Comparison of ENCODE assay signal across 2 cellular contexts in the genomic region with DNA sequence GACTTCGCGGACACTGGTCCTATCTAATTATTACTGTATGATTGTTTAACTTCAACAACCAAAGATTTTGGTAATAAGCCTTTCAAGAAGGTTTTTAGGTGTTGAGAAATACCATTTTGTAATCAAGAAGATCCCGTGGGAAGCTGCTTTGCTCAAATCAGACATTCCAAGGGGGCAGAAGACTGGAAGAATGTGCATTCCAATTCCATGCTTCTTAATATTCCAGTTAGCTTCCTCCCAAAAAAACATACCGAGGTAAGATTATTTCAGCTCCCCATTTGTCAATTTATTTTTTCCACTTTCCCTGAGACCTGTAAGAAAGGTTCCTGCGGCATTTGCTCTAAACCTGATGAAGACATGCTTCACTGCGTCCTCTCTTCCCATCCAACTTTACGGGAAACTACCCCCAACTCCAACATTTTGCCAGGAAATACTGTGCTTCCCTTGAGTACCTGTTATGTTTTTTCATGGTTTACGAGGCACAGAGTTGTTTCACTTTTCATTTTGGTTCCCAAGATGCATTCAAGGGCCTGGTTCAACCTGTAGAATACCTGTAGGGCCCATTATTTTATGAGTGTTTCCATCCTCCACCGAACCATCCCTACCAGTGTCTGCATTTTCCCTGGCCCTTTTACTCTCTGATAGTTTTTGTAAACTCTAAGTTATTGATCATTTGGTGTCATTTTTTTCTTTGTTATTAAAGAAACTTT.
TF ChIP-seq lines count a peak whose summit lies in the region.

No MANE protein-coding gene starts in this region.

TF ChIP-seq in HepG2, 621 proteins besides CTCF, POLR2A, EP300 and RAD21:
- no peak for TF ChIP-seq ZNF616 (CRISPR knock-in tag; IDR thresholded peaks at IDR 0.05; ENCODE audit: low read depth)
- TF ChIP-seq ZNF292 (CRISPR knock-in tag; IDR thresholded peaks at IDR 0.05; ENCODE audit: borderline replicate concordance, low read depth) = no peak
- no peak for TF ChIP-seq SIX4 (CRISPR knock-in tag; IDR thresholded peaks at IDR 0.05)
- no peak for TF ChIP-seq ATF7 (IDR thresholded peaks at IDR 0.05)
- no peak for TF ChIP-seq ATF7 (CRISPR knock-in tag; IDR thresholded peaks at IDR 0.05)
- no peak for TF ChIP-seq HNRNPLL (IDR thresholded peaks at IDR 0.05; ENCODE audit: low read depth, low read length, poor library complexity, severe bottlenecking)
- TF ChIP-seq PITX1 (CRISPR knock-in tag; IDR thresholded peaks at IDR 0.05) = no peak
- TF ChIP-seq SPEN (CRISPR knock-in tag; IDR thresholded peaks at IDR 0.05; ENCODE audit: low read depth) = no peak
- TF ChIP-seq, protein P1, sequence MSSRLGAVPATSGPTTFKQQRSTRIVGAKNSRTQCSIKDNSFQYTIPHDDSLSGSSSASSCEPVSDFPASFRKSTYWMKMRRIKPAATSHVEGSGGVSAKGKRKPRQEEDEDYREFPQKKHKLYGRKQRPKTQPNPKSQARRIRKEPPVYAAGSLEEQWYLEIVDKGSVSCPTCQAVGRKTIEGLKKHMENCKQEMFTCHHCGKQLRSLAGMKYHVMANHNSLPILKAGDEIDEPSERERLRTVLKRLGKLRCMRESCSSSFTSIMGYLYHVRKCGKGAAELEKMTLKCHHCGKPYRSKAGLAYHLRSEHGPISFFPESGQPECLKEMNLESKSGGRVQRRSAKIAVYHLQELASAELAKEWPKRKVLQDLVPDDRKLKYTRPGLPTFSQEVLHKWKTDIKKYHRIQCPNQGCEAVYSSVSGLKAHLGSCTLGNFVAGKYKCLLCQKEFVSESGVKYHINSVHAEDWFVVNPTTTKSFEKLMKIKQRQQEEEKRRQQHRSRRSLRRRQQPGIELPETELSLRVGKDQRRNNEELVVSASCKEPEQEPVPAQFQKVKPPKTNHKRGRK (CRISPR knock-in tag; IDR thresholded peaks at IDR 0.05) = no peak
- TF ChIP-seq ZZZ3 (CRISPR knock-in tag; IDR thresholded peaks at IDR 0.05; ENCODE audit: borderline replicate concordance) = no peak
- no peak for TF ChIP-seq MEF2D (CRISPR knock-in tag; IDR thresholded peaks at IDR 0.05)
- TF ChIP-seq, protein P2, sequence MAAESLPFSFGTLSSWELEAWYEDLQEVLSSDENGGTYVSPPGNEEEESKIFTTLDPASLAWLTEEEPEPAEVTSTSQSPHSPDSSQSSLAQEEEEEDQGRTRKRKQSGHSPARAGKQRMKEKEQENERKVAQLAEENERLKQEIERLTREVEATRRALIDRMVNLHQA (CRISPR knock-in tag; IDR thresholded peaks at IDR 0.05) = no peak
- TF ChIP-seq ZMAT3 (CRISPR knock-in tag; conservative IDR thresholded peaks at IDR 0.05) = no peak
- TF ChIP-seq ZNF12 (CRISPR knock-in tag; IDR thresholded peaks at IDR 0.05) = no peak

TF ChIP-seq in H1, 55 proteins besides CTCF, POLR2A, EP300 and RAD21:
- TF ChIP-seq CBX5 (IDR thresholded peaks at IDR 0.05; ENCODE audit: low read depth, low read length) = no peak
- TF ChIP-seq BACH1 (IDR thresholded peaks at IDR 0.05; ENCODE audit: low read length) = no peak
- TF ChIP-seq SIN3A (conservative IDR thresholded peaks at IDR 0.05 in 1 of 2, IDR thresholded peaks at IDR 0.05 in 1 of 2; ENCODE audit: low read depth in 1 of 2, low read length in 2 of 2) = no peak
- no peak for TF ChIP-seq FOSL1 (IDR thresholded peaks at IDR 0.05; ENCODE audit: insufficient read depth, low read depth, low read length)
- TF ChIP-seq, protein P3, sequence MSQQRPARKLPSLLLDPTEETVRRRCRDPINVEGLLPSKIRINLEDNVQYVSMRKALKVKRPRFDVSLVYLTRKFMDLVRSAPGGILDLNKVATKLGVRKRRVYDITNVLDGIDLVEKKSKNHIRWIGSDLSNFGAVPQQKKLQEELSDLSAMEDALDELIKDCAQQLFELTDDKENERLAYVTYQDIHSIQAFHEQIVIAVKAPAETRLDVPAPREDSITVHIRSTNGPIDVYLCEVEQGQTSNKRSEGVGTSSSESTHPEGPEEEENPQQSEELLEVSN (IDR thresholded peaks at IDR 0.05) = no peak
- no peak for TF ChIP-seq EZH2 (IDR thresholded peaks at IDR 0.05; ENCODE audit: low read depth, low read length, severe bottlenecking)
- TF ChIP-seq GTF2F1 (IDR thresholded peaks at IDR 0.05; ENCODE audit: borderline replicate concordance, low read depth, low read length) = no peak
- no peak for TF ChIP-seq CEBPB (IDR thresholded peaks at IDR 0.05; ENCODE audit: low read depth, low read length)
- no peak for TF ChIP-seq GABPA (IDR thresholded peaks at IDR 0.05; ENCODE audit: borderline replicate concordance, insufficient read depth, low read length)
- TF ChIP-seq POLR2AphosphoS5 (IDR thresholded peaks at IDR 0.05; ENCODE audit: low read depth, low read length) = no peak; the same call in 1 of the 2 replicates
- TF ChIP-seq TAF1 (IDR thresholded peaks at IDR 0.05; ENCODE audit: low read depth, low read length) = no peak
- no peak for TF ChIP-seq CHD2 (IDR thresholded peaks at IDR 0.05; ENCODE audit: low read length)
- no peak for TF ChIP-seq RFX5 (IDR thresholded peaks at IDR 0.05; ENCODE audit: borderline replicate concordance, low read depth, low read length)
- TF ChIP-seq SUZ12 (IDR thresholded peaks at IDR 0.05; ENCODE audit: low read length) = no peak
- TF ChIP-seq CREB1 (IDR thresholded peaks at IDR 0.05) = no peak
- no peak for TF ChIP-seq HDAC2 (IDR thresholded peaks at IDR 0.05; ENCODE audit: borderline replicate concordance in 1 of 2, low read depth in 2 of 2, low read length in 2 of 2)
- TF ChIP-seq NANOG (IDR thresholded peaks at IDR 0.05; ENCODE audit: insufficient read depth, low read depth, low read length, poor library complexity, severe bottlenecking) = no peak
- TF ChIP-seq RNF2 (IDR thresholded peaks at IDR 0.05; ENCODE audit: borderline replicate concordance, low read depth, low read length, missing control alignments, poor library complexity, severe bottlenecking) = no peak
- TF ChIP-seq NRF1 (IDR thresholded peaks at IDR 0.05; ENCODE audit: low read depth, low read length) = no peak
